Comparison of ENCODE assay signal across 27 cellular contexts in genomic region chr4:158071931-158072330, GRCh38.
"Had no signal": no experiment of that assay in that cellular context is flagged by ENCODE, and none has a peak within 500 bp of the region (broad histone marks: within the 10 kb centered on the region; RNA-seq: fewer than 3 reads in every experiment).

No MANE protein-coding gene starts in this region.

- H3K4me1 ChIP-seq: ascending aorta, foreskin keratinocyte, gastrocnemius medialis had no signal

- H3K36me3 Mint-ChIP-seq: activated CD4-positive, alpha-beta memory T cell treated with anti-CD3 and anti-CD28 coated beads for 36 hours; activated CD8-positive, alpha-beta memory T cell treated with anti-CD3 and anti-CD28 coated beads, Interleukin-2, amount 10 ng/mL, durations not matched to agents 7 days and 5 days; activated naive CD4-positive, alpha-beta T cell treated with anti-CD3 and anti-CD28 coated beads, Interleukin-2, amount 10 ng/mL, durations not matched to agents 7 days and 5 days; activated naive CD4-positive, alpha-beta T cell treated with anti-CD3 and anti-CD28 coated beads, Interleukin-2, amount 50 U/mL, for 72 hours; activated naive CD8-positive, alpha-beta T cell treated with anti-CD3 and anti-CD28 coated beads, Interleukin-2, amount 10 ng/mL, durations not matched to agents 7 days and 5 days had no signal

- ATAC-seq: activated CD4-positive, alpha-beta T cell treated with anti-CD3 and anti-CD28 coated beads for 36 hours; activated CD8-positive, alpha-beta memory T cell treated with anti-CD3 and anti-CD28 coated beads, Interleukin-2, amount 10 ng/mL, durations not matched to agents 7 days and 5 days; activated CD8-positive, alpha-beta T cell treated with anti-CD3 and anti-CD28 coated beads, Interleukin-2, amount 10 ng/mL, durations not matched to agents 7 days and 5 days; activated naive CD4-positive, alpha-beta T cell treated with anti-CD3 and anti-CD28 coated beads, Interleukin-2, amount 50 U/mL, for 72 hours; activated T-cell treated with anti-CD3 and anti-CD28 coated beads, Interleukin-2, amount 50 U/mL, for 72 hours; esophagus mucosa; foreskin keratinocyte; gastrocnemius medialis had no signal

- DNase-seq: activated CD4-positive, alpha-beta memory T cell treated with anti-CD3 and anti-CD28 coated beads for 36 hours; activated CD4-positive, alpha-beta T cell treated with anti-CD3 and anti-CD28 coated beads for 36 hours; activated CD4-positive, alpha-beta T cell treated with anti-CD3 and anti-CD28 coated beads, Interleukin-2, amount 10 ng/mL, durations not matched to agents 24 days and 14 days; activated CD4-positive, CD25-positive, alpha-beta regulatory T cell; activated CD4-positive, CD25-positive, alpha-beta regulatory T cell treated with anti-CD3 and anti-CD28 coated beads, Interleukin-2, amount 50 U/mL, for 72 hours; activated CD8-positive, alpha-beta memory T cell treated with anti-CD3 and anti-CD28 coated beads, Interleukin-2, amount 10 ng/mL, durations not matched to agents 7 days and 5 days; activated CD8-positive, alpha-beta memory T cell treated with anti-CD3 and anti-CD28 coated beads, Interleukin-2, amount 50 U/mL, for 4 hours; activated CD8-positive, alpha-beta T cell treated with anti-CD3 and anti-CD28 coated beads, Interleukin-2, amount 10 ng/mL, durations not matched to agents 7 days and 5 days; activated gamma-delta T cell; activated naive CD4-positive, alpha-beta T cell; activated naive CD4-positive, alpha-beta T cell treated with anti-CD3 and anti-CD28 coated beads, Interleukin-2, amount 10 ng/mL, durations not matched to agents 7 days and 5 days; activated naive CD8-positive, alpha-beta T cell treated with anti-CD3 and anti-CD28 coated beads, Interleukin-2, amount 10 ng/mL, durations not matched to agents 7 days and 5 days; activated T-cell treated with anti-CD3 and anti-CD28 coated beads, Interleukin-2, amount 50 U/mL, for 1 hour; activated T-cell treated with anti-CD3 and anti-CD28 coated beads, Interleukin-2, amount 50 U/mL, for 72 hours; brain microvascular endothelial cell; dorsolateral prefrontal cortex; effector memory CD4-positive, alpha-beta T cell; endodermal cell; foreskin keratinocyte; gastrocnemius medialis; T-helper 2 cell had no signal

- H3K27ac ChIP-seq: ascending aorta, brain microvascular endothelial cell, coronary artery, dorsolateral prefrontal cortex, foreskin keratinocyte, gastrocnemius medialis had no signal

- H3K9me3 ChIP-seq: ascending aorta, gastrocnemius medialis had no signal

- H3K27me3 ChIP-seq: ascending aorta, brain microvascular endothelial cell, dorsolateral prefrontal cortex, foreskin keratinocyte, gastrocnemius medialis had no signal

- H3K27ac Mint-ChIP-seq: activated CD4-positive, alpha-beta memory T cell treated with anti-CD3 and anti-CD28 coated beads for 36 hours; activated CD4-positive, alpha-beta T cell treated with anti-CD3 and anti-CD28 coated beads for 36 hours; activated CD4-positive, alpha-beta T cell treated with anti-CD3 and anti-CD28 coated beads, Interleukin-2, amount 10 ng/mL, durations not matched to agents 24 days and 14 days; activated CD8-positive, alpha-beta memory T cell treated with anti-CD3 and anti-CD28 coated beads, Interleukin-2, amount 10 ng/mL, durations not matched to agents 7 days and 5 days; activated CD8-positive, alpha-beta T cell treated with anti-CD3 and anti-CD28 coated beads, Interleukin-2, amount 10 ng/mL, durations not matched to agents 7 days and 5 days; activated naive CD4-positive, alpha-beta T cell treated with anti-CD3 and anti-CD28 coated beads, Interleukin-2, amount 10 ng/mL, durations not matched to agents 7 days and 5 days; activated naive CD4-positive, alpha-beta T cell treated with anti-CD3 and anti-CD28 coated beads, Interleukin-2, amount 50 U/mL, for 72 hours; activated naive CD8-positive, alpha-beta T cell treated with anti-CD3 and anti-CD28 coated beads, Interleukin-2, amount 10 ng/mL, durations not matched to agents 7 days and 5 days; activated T-cell treated with anti-CD3 and anti-CD28 coated beads, Interleukin-2, amount 50 U/mL, for 72 hours; dendritic cell treated with granulocyte-macrophage colony-stimulating factor and Interleukin-4, amounts not matched to agents 40 ng/mL and 50 ng/mL, for 4 days; endodermal cell had no signal

- H3K27me3 Mint-ChIP-seq: activated CD4-positive, alpha-beta memory T cell treated with anti-CD3 and anti-CD28 coated beads for 36 hours; activated CD4-positive, alpha-beta T cell treated with anti-CD3 and anti-CD28 coated beads for 36 hours; activated CD4-positive, alpha-beta T cell treated with anti-CD3 and anti-CD28 coated beads, Interleukin-2, amount 10 ng/mL, durations not matched to agents 24 days and 14 days; activated CD8-positive, alpha-beta memory T cell treated with anti-CD3 and anti-CD28 coated beads, Interleukin-2, amount 10 ng/mL, durations not matched to agents 7 days and 5 days; activated naive CD4-positive, alpha-beta T cell treated with anti-CD3 and anti-CD28 coated beads, Interleukin-2, amount 10 ng/mL, durations not matched to agents 7 days and 5 days; activated naive CD8-positive, alpha-beta T cell treated with anti-CD3 and anti-CD28 coated beads, Interleukin-2, amount 10 ng/mL, durations not matched to agents 7 days and 5 days; central memory CD8-positive, alpha-beta T cell; dendritic cell treated with granulocyte-macrophage colony-stimulating factor and Interleukin-4, amounts not matched to agents 40 ng/mL and 50 ng/mL, for 4 days had no signal

- H3K36me3 ChIP-seq: ascending aorta, brain microvascular endothelial cell, gastrocnemius medialis had no signal

- H3K4me3 Mint-ChIP-seq: activated CD4-positive, alpha-beta memory T cell treated with anti-CD3 and anti-CD28 coated beads for 36 hours; activated CD4-positive, alpha-beta T cell treated with anti-CD3 and anti-CD28 coated beads for 36 hours; activated CD4-positive, alpha-beta T cell treated with anti-CD3 and anti-CD28 coated beads, Interleukin-2, amount 10 ng/mL, durations not matched to agents 24 days and 14 days; activated CD8-positive, alpha-beta memory T cell treated with anti-CD3 and anti-CD28 coated beads, Interleukin-2, amount 10 ng/mL, durations not matched to agents 7 days and 5 days; activated CD8-positive, alpha-beta T cell treated with anti-CD3 and anti-CD28 coated beads, Interleukin-2, amount 10 ng/mL, durations not matched to agents 7 days and 5 days; activated naive CD4-positive, alpha-beta T cell treated with anti-CD3 and anti-CD28 coated beads, Interleukin-2, amount 10 ng/mL, durations not matched to agents 7 days and 5 days; activated naive CD8-positive, alpha-beta T cell treated with anti-CD3 and anti-CD28 coated beads, Interleukin-2, amount 10 ng/mL, durations not matched to agents 7 days and 5 days; activated T-cell treated with anti-CD3 and anti-CD28 coated beads, Interleukin-2, amount 50 U/mL, for 72 hours; central memory CD8-positive, alpha-beta T cell; dendritic cell treated with granulocyte-macrophage colony-stimulating factor and Interleukin-4, amounts not matched to agents 40 ng/mL and 50 ng/mL, for 4 days; endodermal cell had no signal

- H3K4me1 Mint-ChIP-seq: activated CD4-positive, alpha-beta T cell treated with anti-CD3 and anti-CD28 coated beads for 36 hours; activated CD4-positive, alpha-beta T cell treated with anti-CD3 and anti-CD28 coated beads, Interleukin-2, amount 10 ng/mL, durations not matched to agents 24 days and 14 days; activated CD8-positive, alpha-beta memory T cell treated with anti-CD3 and anti-CD28 coated beads, Interleukin-2, amount 10 ng/mL, durations not matched to agents 7 days and 5 days; activated naive CD4-positive, alpha-beta T cell treated with anti-CD3 and anti-CD28 coated beads, Interleukin-2, amount 10 ng/mL, durations not matched to agents 7 days and 5 days; activated naive CD8-positive, alpha-beta T cell treated with anti-CD3 and anti-CD28 coated beads, Interleukin-2, amount 10 ng/mL, durations not matched to agents 7 days and 5 days; central memory CD8-positive, alpha-beta T cell; endodermal cell had no signal

- H3K9me3 Mint-ChIP-seq: activated CD4-positive, alpha-beta memory T cell treated with anti-CD3 and anti-CD28 coated beads for 36 hours; activated CD4-positive, alpha-beta T cell treated with anti-CD3 and anti-CD28 coated beads, Interleukin-2, amount 10 ng/mL, durations not matched to agents 24 days and 14 days; activated naive CD4-positive, alpha-beta T cell treated with anti-CD3 and anti-CD28 coated beads, Interleukin-2, amount 10 ng/mL, durations not matched to agents 7 days and 5 days; activated naive CD8-positive, alpha-beta T cell treated with anti-CD3 and anti-CD28 coated beads, Interleukin-2, amount 10 ng/mL, durations not matched to agents 7 days and 5 days; dendritic cell treated with granulocyte-macrophage colony-stimulating factor and Interleukin-4, amounts not matched to agents 40 ng/mL and 50 ng/mL, for 4 days; endodermal cell had no signal

- H3K4me3 ChIP-seq: ascending aorta, coronary artery, dorsolateral prefrontal cortex, gastrocnemius medialis had no signal
